Comparison of ENCODE assay signal across 8 cellular contexts in genomic region chr1:202143011-202143767, GRCh38. TPM values are rescaled to one million over a fixed set of nuclear protein-coding genes. Genes with fewer than 3 reads are reported as not detected.
DNase-seq lines count a peak whose midpoint lies in the region; ATAC-seq, FAIRE-seq and TF ChIP-seq lines count a peak whose summit lies in the region.

No MANE protein-coding gene starts in this region.

- no peaks in the 10 kb centered on the region for H3K27me3 ChIP-seq in endothelial cell of umbilical vein (ENCODE audit: control insufficient read depth in 2 of 2, insufficient read depth in 2 of 2, low read length in 2 of 2)

- POLR2A ChIA-PET in activated CD4-positive, alpha-beta T cell treated with anti-CD3 and anti-CD28 coated beads for 36 hours (lab: Charles Lee): interaction anchor here (0.9 to 1.4 kb wide), 3 partner anchors 12 to 17 kb away, joined by 5 to 6 read pairs (median 5); partner anchors contain the start of gene PTPN7
- POLR2A ChIA-PET in endothelial cell of umbilical vein (lab: Charles Lee): no interaction called here

- CTCF ChIA-PET in activated CD4-positive, alpha-beta T cell treated with anti-CD3 and anti-CD28 coated beads for 36 hours (lab: Charles Lee): interaction anchor here (0.6 to 1.7 kb wide), 12 partner anchors 8 to 207 kb away, joined by 3 to 11 read pairs (median 3); partner anchors contain the start of gene PTPN7
- CTCF ChIA-PET in endothelial cell of umbilical vein (lab: Charles Lee): interaction anchor here (0.7 to 2.2 kb wide), 3 partner anchors 8 to 17 kb away, joined by 3 to 13 read pairs (median 4); partner anchors contain the start of gene PTPN7

- TF ChIP-seq CTCF in endothelial cell of umbilical vein (IDR thresholded peaks at IDR 0.05; ENCODE audit: extremely low read depth in 1 of 2, insufficient read depth in 1 of 2, low read depth in 1 of 2, low read length in 2 of 2): no peak

- H3K9ac ChIP-seq in endothelial cell of umbilical vein (replicated peaks; ENCODE audit: extremely low read depth, insufficient read depth, low read length): peak overlapping the region; percentile 81

- peak overlapping the region; percentile 92 for H3K27ac Mint-ChIP-seq in activated CD4-positive, alpha-beta T cell treated with anti-CD3 and anti-CD28 coated beads for 36 hours

- peaks cover 21% of the 10 kb centered on the region for H3K4me1 ChIP-seq in endothelial cell of umbilical vein (ENCODE audit: control insufficient read depth, extremely low read depth, insufficient read depth, low read length)

- H3K36me3 Mint-ChIP-seq in activated CD4-positive, alpha-beta T cell treated with anti-CD3 and anti-CD28 coated beads for 36 hours (ENCODE audit: low read depth): peaks cover 19% of the 10 kb centered on the region

- peak overlapping the region; percentile 90 for H3K4me2 ChIP-seq in endothelial cell of umbilical vein (ENCODE audit: insufficient read depth, low read length)

- H2AFZ ChIP-seq in endothelial cell of umbilical vein (ENCODE audit: low read depth, low read length): no peak overlapping the region

- H3K9me3 ChIP-seq in endothelial cell of umbilical vein (replicated peaks; ENCODE audit: control insufficient read depth, insufficient read depth, low read length): no peaks in the 10 kb centered on the region

- intact Hi-C loops in activated CD4-positive, alpha-beta T cell treated with anti-CD3 and anti-CD28 coated beads for 36 hours (cut with DNase I, micrococcal nuclease): loop anchor here in 1 of 2 experiments (10.0 kb wide), 1 partner anchor 638 kb away; the partner anchor contains the start of gene CSRP1
- intact Hi-C loops in endothelial cell of umbilical vein (cut with micrococcal nuclease): loop anchor here (1.0 kb wide), 1 partner anchor 8 kb away; no protein-coding TSS in a partner anchor

- H4K20me1 ChIP-seq in endothelial cell of umbilical vein (replicated peaks; ENCODE audit: control insufficient read depth, extremely low read depth, insufficient read depth, low read length): peaks cover 6% of the 10 kb centered on the region

- H3K27ac ChIP-seq in endothelial cell of umbilical vein (ENCODE audit: insufficient read depth, low read depth, low read length): peak overlapping the region; percentile 52

- BruUV-seq in endothelial cell of umbilical vein (replicated peaks; lab: Mats Ljungman, UMichigan): no TSS peak

- peak overlapping the region; percentile 95 for H3K4me3 Mint-ChIP-seq in activated CD4-positive, alpha-beta T cell treated with anti-CD3 and anti-CD28 coated beads for 36 hours

- no peaks in the 10 kb centered on the region for H3K9me3 Mint-ChIP-seq in activated CD4-positive, alpha-beta T cell treated with anti-CD3 and anti-CD28 coated beads for 36 hours (ENCODE audit: low read depth)

- H3K79me2 ChIP-seq in endothelial cell of umbilical vein (ENCODE audit: control insufficient read depth, insufficient read depth, low read length): peaks cover 58% of the 10 kb centered on the region

- no peak for TF ChIP-seq POLR2A in endothelial cell of umbilical vein (IDR thresholded peaks at IDR 0.05; ENCODE audit: low read depth, low read length)

- H3K36me3 ChIP-seq in endothelial cell of umbilical vein (ENCODE audit: control insufficient read depth in 2 of 2, extremely low read depth in 1 of 2, insufficient read depth in 2 of 2, low read length in 2 of 2): peaks cover 0 to 4% of the 10 kb centered on the region in 2 experiments

- no peaks in the 10 kb centered on the region for H3K9me1 ChIP-seq in endothelial cell of umbilical vein (replicated peaks; ENCODE audit: control insufficient read depth, extremely low read depth, insufficient read depth, low read length)

- peak; percentile 43 for DNase-seq in activated CD4-positive, alpha-beta T cell treated with anti-CD3 and anti-CD28 coated beads for 36 hours
- DNase-seq in activated CD4-positive, alpha-beta T cell treated with anti-CD3 and anti-CD28 coated beads, Interleukin-2, amount 50 U/mL, for 4 hours: no peak
- peak; percentile 86 for DNase-seq in SKM-1 (lab: John Stamatoyannopoulos, UW; ENCODE audit: unreplicated experiment)
- DNase-seq in endothelial cell of umbilical vein (ENCODE audit: low read depth, low spot score): peak; percentile 14
- DNase-seq in myocyte (ENCODE audit: low read depth): peak; percentile 41
- DNase-seq in NCI-H128 (lab: John Stamatoyannopoulos, UW; ENCODE audit: unreplicated experiment): no peak
- no peak for DNase-seq in NCI-H2081 treated with DMSO at 0.1 percent for 48 hours (lab: John Stamatoyannopoulos, UW)

- peak; percentile 83 for FAIRE-seq in endothelial cell of umbilical vein (lab: Jason Lieb, UNC)

- no peaks in the 10 kb centered on the region for H3K27me3 Mint-ChIP-seq in activated CD4-positive, alpha-beta T cell treated with anti-CD3 and anti-CD28 coated beads for 36 hours

- ATAC-seq in activated CD4-positive, alpha-beta T cell treated with anti-CD3 and anti-CD28 coated beads for 36 hours: peak; percentile 11
- ATAC-seq in HG02981 (IDR thresholded peaks at IDR 0.05; ENCODE audit: unreplicated experiment): peak; percentile 28

- peak overlapping the region; percentile 68 to 94 (median 77) for H3K4me3 ChIP-seq in endothelial cell of umbilical vein (replicated peaks in 1 of 3; ENCODE audit: insufficient read depth in 1 of 3, low read depth in 1 of 3, low read length in 3 of 3)

- peaks cover 31% of the 10 kb centered on the region for H3K4me1 Mint-ChIP-seq in activated CD4-positive, alpha-beta T cell treated with anti-CD3 and anti-CD28 coated beads for 36 hours

- dilution Hi-C loops in endothelial cell of umbilical vein (cut with MboI; ENCODE audit: extremely low pct_ligation_motif_present, low sequenced_read_pairs): no loop called here

TF ChIP-seq in endothelial cell of umbilical vein, 7 proteins besides CTCF, POLR2A, EP300 and RAD21:
- TF ChIP-seq MYC (IDR thresholded peaks at IDR 0.05; ENCODE audit: low read depth, low read length): no peak
- peak; percentile 14 for TF ChIP-seq POLR2AphosphoS5 (IDR thresholded peaks at IDR 0.05; ENCODE audit: insufficient read depth, low read depth, low read length)
- TF ChIP-seq JUN (IDR thresholded peaks at IDR 0.05; ENCODE audit: borderline replicate concordance, insufficient read depth, insufficient read length, low read depth): no peak
- no peak for TF ChIP-seq GATA2 (IDR thresholded peaks at IDR 0.05; ENCODE audit: insufficient read depth, insufficient read length, low read depth, low read length)

RNA-seq across cellular contexts. Expression of gene ARL8A, which starts 1.3 kb away (rescaled TPM):
- total RNA-seq in activated CD4-positive, alpha-beta T cell treated with anti-CD3 and anti-CD28 coated beads for 36 hours: 10 to 100 TPM; 32.3 to 51.7 TPM
- 69.5 and 75.6 TPM in 2 replicates for total RNA-seq in endothelial cell of umbilical vein
- 54.3 and 57.9 TPM in 2 replicates for polyA plus RNA-seq in endothelial cell of umbilical vein
- polyA plus RNA-seq in endothelial cell of umbilical vein (2011; cell fraction: cytosol; rRNA removed): 49.0 and 49.1 TPM in 2 replicates
- 45.0 and 45.4 TPM in 2 replicates for polyA plus RNA-seq in endothelial cell of umbilical vein (2011; cell fraction: nucleus; rRNA removed)
- 46.7 and 54.8 TPM in 2 replicates for polyA plus RNA-seq in endothelial cell of umbilical vein (2012)
- 33.0 and 43.4 TPM in 2 replicates for polyA minus RNA-seq in endothelial cell of umbilical vein
- polyA minus RNA-seq in endothelial cell of umbilical vein (2011; cell fraction: cytosol; rRNA and poly(A)+ RNA removed): 14.3 TPM
- polyA minus RNA-seq in endothelial cell of umbilical vein (2011; cell fraction: nucleus; rRNA and poly(A)+ RNA removed): 18.7 and 18.9 TPM in 2 replicates
- 32.2 and 39.3 TPM in 2 replicates for total RNA-seq in myocyte
- 70.0 TPM for polyA plus RNA-seq in myocyte (2012)

RNA-seq across cellular contexts. Expression of gene PTPN7, which starts 17.2 kb away (rescaled TPM):
- total RNA-seq in activated CD4-positive, alpha-beta T cell treated with anti-CD3 and anti-CD28 coated beads for 36 hours: 100 to 1,000 TPM; 188 to 221 TPM
- 0.86 and 1.9 TPM in 2 replicates for total RNA-seq in endothelial cell of umbilical vein
- polyA plus RNA-seq in endothelial cell of umbilical vein: 1.8 and 2.4 TPM in 2 replicates
- 0.84 and 1.1 TPM in 2 replicates for polyA plus RNA-seq in endothelial cell of umbilical vein (2011; cell fraction: cytosol; rRNA removed)
- 1.1 and 1.5 TPM in 2 replicates for polyA plus RNA-seq in endothelial cell of umbilical vein (2011; cell fraction: nucleus; rRNA removed)
- 0.41 and 0.75 TPM in 2 replicates for polyA plus RNA-seq in endothelial cell of umbilical vein (2012)
- polyA minus RNA-seq in endothelial cell of umbilical vein: 5.1 and 6.0 TPM in 2 replicates
- polyA minus RNA-seq in endothelial cell of umbilical vein (2011; cell fraction: cytosol; rRNA and poly(A)+ RNA removed): not detected
- 0.34 and 0.48 TPM in 2 replicates for polyA minus RNA-seq in endothelial cell of umbilical vein (2011; cell fraction: nucleus; rRNA and poly(A)+ RNA removed)
- not detected in 2 replicates for total RNA-seq in myocyte
- 0.25 TPM for polyA plus RNA-seq in myocyte (2012)

RNA-seq across cellular contexts. Expression of gene GPR37L1, which starts 20.5 kb away (rescaled TPM):
- total RNA-seq in activated CD4-positive, alpha-beta T cell treated with anti-CD3 and anti-CD28 coated beads for 36 hours: not detected
- total RNA-seq in endothelial cell of umbilical vein: not detected in 2 replicates
- polyA plus RNA-seq in endothelial cell of umbilical vein: not detected in 2 replicates
- polyA plus RNA-seq in endothelial cell of umbilical vein (2011; cell fraction: cytosol; rRNA removed): not detected in 2 replicates
- not detected in 2 replicates for polyA plus RNA-seq in endothelial cell of umbilical vein (2011; cell fraction: nucleus; rRNA removed)
- 0.03 TPM in 1 of 2 replicates, not detected in the other for polyA plus RNA-seq in endothelial cell of umbilical vein (2012)
- not detected in 2 replicates for polyA minus RNA-seq in endothelial cell of umbilical vein
- 0.20 TPM for polyA minus RNA-seq in endothelial cell of umbilical vein (2011; cell fraction: cytosol; rRNA and poly(A)+ RNA removed)
- polyA minus RNA-seq in endothelial cell of umbilical vein (2011; cell fraction: nucleus; rRNA and poly(A)+ RNA removed): not detected in 2 replicates
- total RNA-seq in myocyte: not detected in 2 replicates
- 0.13 TPM for polyA plus RNA-seq in myocyte (2012)

RNA-seq across cellular contexts. Expression of gene LGR6, which starts 50.4 kb away (rescaled TPM):
- total RNA-seq in activated CD4-positive, alpha-beta T cell treated with anti-CD3 and anti-CD28 coated beads for 36 hours: under 1 TPM; 0.09 to 0.14 TPM
- total RNA-seq in endothelial cell of umbilical vein (not detected in 2 replicates), myocyte (0.53 and 0.78 TPM in 2 replicates)
- not detected in 2 replicates for polyA plus RNA-seq in endothelial cell of umbilical vein
- polyA plus RNA-seq in endothelial cell of umbilical vein (2011; cell fraction: cytosol; rRNA removed): not detected in 2 replicates
- polyA plus RNA-seq in endothelial cell of umbilical vein (2011; cell fraction: nucleus; rRNA removed): 0.04 TPM in 1 of 2 replicates, not detected in the other
- 0.14 and 0.27 TPM in 2 replicates for polyA plus RNA-seq in endothelial cell of umbilical vein (2012)
- polyA minus RNA-seq in endothelial cell of umbilical vein: not detected in 2 replicates
- polyA minus RNA-seq in endothelial cell of umbilical vein (2011; cell fraction: cytosol; rRNA and poly(A)+ RNA removed): not detected
- not detected in 2 replicates for polyA minus RNA-seq in endothelial cell of umbilical vein (2011; cell fraction: nucleus; rRNA and poly(A)+ RNA removed)
- 0.26 TPM for polyA plus RNA-seq in myocyte (2012)

Comparison
In these comparisons a context has a peak if more than half of its experiments do, and no peak if none do; other contexts are left out.
1. DNase-seq: peak in activated CD4-positive, alpha-beta T cell treated with anti-CD3 and anti-CD28 coated beads for 36 hours (single experiment), SKM-1 (single experiment), endothelial cell of umbilical vein (single experiment) and myocyte (single experiment); none in activated CD4-positive, alpha-beta T cell treated with anti-CD3 and anti-CD28 coated beads, Interleukin-2, amount 50 U/mL, for 4 hours (0 of 2), NCI-H128 (single experiment) and NCI-H2081 treated with DMSO at 0.1 percent for 48 hours (single experiment).
2. RNA of gene PTPN7, which starts 17.2 kb away (total RNA-seq): 188 to 221 TPM in activated CD4-positive, alpha-beta T cell treated with anti-CD3 and anti-CD28 coated beads for 36 hours; 0.86 to 1.9 TPM in endothelial cell of umbilical vein and not detected in myocyte; every median in the first group is over 10 times any median in the second.